ENCODE assay signal across 9 cellular contexts in genomic region chr12:55842681-55843429, GRCh38. TPM values are rescaled to one million over a fixed set of nuclear protein-coding genes. Genes with fewer than 3 reads are reported as not detected.
DNase-seq lines count a peak whose midpoint lies in the region; ATAC-seq, FAIRE-seq and TF ChIP-seq lines count a peak whose summit lies in the region.
"Had no signal": no experiment of that assay in that cellular context is flagged by ENCODE, and none has a peak within 500 bp of the region (broad histone marks: within the 10 kb centered on the region; RNA-seq: fewer than 3 reads in every experiment).

Gene MMP19, minus strand, starts transcription at chr12:55842936. Its CDS starts 106 bp downstream, at chr12:55842830.

- H3K4me1 ChIP-seq in GM23248 (ENCODE audit: insufficient read depth), result peaks cover 44% of the 10 kb centered on the region
- peaks cover 0 to 43% (median 5%) of the 10 kb centered on the region in 12 donors for H3K4me1 ChIP-seq in heart left ventricle
- H3K4me1 ChIP-seq in rectal smooth muscle tissue (ENCODE audit: control insufficient read depth, insufficient read depth, low read length), result no peaks in the 10 kb centered on the region

- intact Hi-C loops in heart left ventricle (cut with DNase I), result no loop called here

- 18 to 21% methylated on average over 10 of the region's 10 CpGs for WGBS in GM23248 (ENCODE audit: low coverage in 1 of 2, low lambda C conversion rate in 2 of 2, missing lambda C conversion rate in 2 of 2), 2 experiments
- 52 to 66% (median 56%) methylated on average over 7 to 10 of the region's 10 CpGs for WGBS in heart left ventricle, 4 donors

- peak within 1 kb of the TSS; percentile 95 for H3K4me2 ChIP-seq in GM23248 (ENCODE audit: unreplicated experiment)

- H3F3A ChIP-seq in GM23248 (ENCODE audit: insufficient read depth), result peaks cover 19% of the 10 kb centered on the region

- H3K27me3 ChIP-seq in GM23248 (replicated peaks; ENCODE audit: insufficient read depth) (no peaks in the 10 kb centered on the region), heart left ventricle (no peaks in the 10 kb centered on the region), rectal smooth muscle tissue (ENCODE audit: control insufficient read depth, insufficient read depth, low read length) (no peaks in the 10 kb centered on the region)

- TF ChIP-seq POLR2A in heart left ventricle (IDR thresholded peaks at IDR 0.05), result no peak
- TF ChIP-seq POLR2A in GM12892 (IDR thresholded peaks at IDR 0.05; ENCODE audit: low read depth, low read length), result no peak

- DNase-seq in GM23248 (peak; percentile 87), SKM-1 treated with dmso at 0.1 percent for 144 hours (lab: John Stamatoyannopoulos, UW; ENCODE audit: unreplicated experiment) (peak; percentile 29), heart left ventricle (no peak), NCI-H1105 (lab: John Stamatoyannopoulos, UW) (no peak), GM12892 (ENCODE audit: insufficient read length) (no peak)
- DNase-seq: stimulated activated CD4-positive, alpha-beta T cell treated with anti-CD3 and anti-CD28 coated beads, Interleukin-2, amount 100 ng/mL, for 24 hours had no signal

- H3K4me3 ChIP-seq in GM23248, result peak within 1 kb of the TSS; percentile 77
- H3K4me3 ChIP-seq in heart left ventricle, result peak within 1 kb of the TSS in 11 of 12 donors; percentile 22 to 67 (median 45)
- H3K4me3 ChIP-seq in rectal smooth muscle tissue (ENCODE audit: low read length), result peak within 1 kb of the TSS; percentile 67

- ATAC-seq in heart left ventricle, result peak in 3 of 4 donors; percentile 26 to 48 (median 45)
- no peak for ATAC-seq in HG03571 (IDR thresholded peaks at IDR 0.05; ENCODE audit: unreplicated experiment)
- ATAC-seq in HG03457 (IDR thresholded peaks at IDR 0.05; ENCODE audit: unreplicated experiment), result no peak

- H3K9me3 ChIP-seq in GM23248 (ENCODE audit: low read depth) (no peaks in the 10 kb centered on the region), heart left ventricle (no peaks in the 10 kb centered on the region)

- peak within 1 kb of the TSS; percentile 85 for H3K9ac ChIP-seq in GM23248
- H3K9ac ChIP-seq in rectal smooth muscle tissue (ENCODE audit: low read length), result peak within 1 kb of the TSS; percentile 77

- in situ Hi-C loops in GM23248 (cut with MboI), result loop anchor here (5.0 kb wide), 1 partner anchor 84 kb away; the partner anchor contains the start of gene PYM1

- H3K27ac ChIP-seq in GM23248 (peak within 1 kb of the TSS; percentile 26), heart left ventricle (peak within 1 kb of the TSS in 9 of 12 donors; percentile 9 to 73 (median 43)), rectal smooth muscle tissue (ENCODE audit: low read depth, low read length) (peak within 1 kb of the TSS; percentile 64)

- H4K20me1 ChIP-seq in GM23248 (ENCODE audit: insufficient read depth), result no peaks in the 10 kb centered on the region

- FAIRE-seq in GM12892 (lab: Jason Lieb, UNC), result no peak

- peaks cover 22% of the 10 kb centered on the region for H3K79me2 ChIP-seq in GM23248 (ENCODE audit: insufficient read depth)

- H3K36me3 ChIP-seq in GM23248 (ENCODE audit: low read depth) (no peaks in the 10 kb centered on the region), heart left ventricle (peaks cover 0 to 3% (median 0%) of the 10 kb centered on the region in 9 donors), rectal smooth muscle tissue (ENCODE audit: control insufficient read depth, insufficient read depth, low read length) (no peaks in the 10 kb centered on the region)

- peak within 1 kb of the TSS; percentile 76 for H2AFZ ChIP-seq in GM23248

- H3K9me2 ChIP-seq in GM23248 (ENCODE audit: insufficient read depth), result no peaks in the 10 kb centered on the region

- TF ChIP-seq CTCF in heart left ventricle (IDR thresholded peaks at IDR 0.05), result no peak

RNA-seq across cellular contexts. Expression of gene MMP19, which starts in this region (rescaled TPM):
- total RNA-seq in GM23248 (2014; rRNA removed; shearing (Covaris generic)), result 17.6 and 26.3 TPM in 2 replicates
- polyA plus RNA-seq in GM23248 (2016; fragmentation: Nextera tagmentation; extraction: Ambion mirVana) (13.8 and 15.7 TPM in 2 replicates), heart left ventricle (1 to 10 TPM; 1.5 to 4.7 TPM)
- 10 to 100 TPM in 1 of 9 donors, 1 to 10 TPM in 7, under 1 TPM in 1; 0.48 to 16.1 (median 2.8) TPM for total RNA-seq in heart left ventricle
- polyA plus RNA-seq in GM12892 (2012; ENCODE audit: missing spikeins), result not detected

Comparison
In these comparisons a context has a peak if more than half of its experiments do, and no peak if none do; other contexts are left out.
1. DNase-seq: peak in GM23248 (single experiment) and SKM-1 treated with dmso at 0.1 percent for 144 hours (single experiment); none in heart left ventricle (0 of 5), NCI-H1105 (single experiment) and GM12892 (single experiment).
2. ATAC-seq: peak in heart left ventricle (3 of 4); none in HG03571 (single experiment) and HG03457 (single experiment).
3. Peak in every context shown above with its lines, with median percentiles within 50 percentile points of each other: H3K27ac ChIP-seq and H3K4me3 ChIP-seq.